ENCODE assay signal across 11 cellular contexts in genomic region chr1:58154256-58154655, GRCh38.
"Had no signal": no experiment of that assay in that cellular context is flagged by ENCODE, and none has a peak within 500 bp of the region (broad histone marks: within the 10 kb centered on the region; RNA-seq: fewer than 3 reads in every experiment).

No MANE protein-coding gene starts in this region.

- DNase-seq: GM23248, GOT3, H7, H9, HCEC 1CT, HFFc6 had no signal

- H3K9ac ChIP-seq: GM23248 had no signal

- H3K36me3 ChIP-seq: HAP-1 had no signal

- H3K27ac ChIP-seq: GM23248 had no signal

- ATAC-seq: HCT116 had no signal

- H3K27ac Mint-ChIP-seq: GM23338, HFFc6 had no signal

- H3K4me1 ChIP-seq: HAP-1 had no signal

- H2AFZ ChIP-seq: GM23248, GM23338 had no signal

- H3K9me3 ChIP-seq: HAP-1 had no signal

- H3K4me2 ChIP-seq: GM23338 had no signal

- H3K9me3 Mint-ChIP-seq: GM23338, H9, HFFc6 had no signal

- H3K4me3 Mint-ChIP-seq: GM23338, H9, HFFc6 had no signal

- FAIRE-seq: H1, H54 had no signal

- H3K4me3 ChIP-seq: GM23248, GM23338, HAP-1 had no signal
